1 cellular context compared by ENCODE assay signal in genomic region chr20:62138204-62138543, GRCh38.
TF ChIP-seq lines count a peak whose summit lies in the region.

No MANE protein-coding gene starts in this region.

TF ChIP-seq in WTC11, 78 proteins besides CTCF, POLR2A, EP300 and RAD21:
- no peak for TF ChIP-seq E2F1 (CRISPR knock-in tag; IDR thresholded peaks at IDR 0.05)
- no peak for TF ChIP-seq ATF3 (CRISPR knock-in tag; conservative IDR thresholded peaks at IDR 0.05)
- TF ChIP-seq ZNF532 (CRISPR knock-in tag; IDR thresholded peaks at IDR 0.05; ENCODE audit: borderline replicate concordance), result no peak
- no peak for TF ChIP-seq ZNF263 (CRISPR knock-in tag; IDR thresholded peaks at IDR 0.05; ENCODE audit: low read depth)
- no peak for TF ChIP-seq PREB (CRISPR knock-in tag; IDR thresholded peaks at IDR 0.05; ENCODE audit: borderline replicate concordance)
- no peak for TF ChIP-seq ETV6 (CRISPR knock-in tag; IDR thresholded peaks at IDR 0.05)
- TF ChIP-seq ZNF425 (CRISPR knock-in tag; conservative IDR thresholded peaks at IDR 0.05), result no peak
- no peak for TF ChIP-seq TEAD1 (CRISPR knock-in tag; IDR thresholded peaks at IDR 0.05)
- TF ChIP-seq ZNF671 (CRISPR knock-in tag; IDR thresholded peaks at IDR 0.05), result no peak
- no peak for TF ChIP-seq NFYB (CRISPR knock-in tag; conservative IDR thresholded peaks at IDR 0.05; ENCODE audit: low read depth)
- no peak for TF ChIP-seq SP1 (CRISPR knock-in tag; conservative IDR thresholded peaks at IDR 0.05)
- TF ChIP-seq USF1 (CRISPR knock-in tag; IDR thresholded peaks at IDR 0.05), result no peak
- TF ChIP-seq FOXK1 (CRISPR knock-in tag; IDR thresholded peaks at IDR 0.05), result no peak
- TF ChIP-seq CDX4 (CRISPR knock-in tag; IDR thresholded peaks at IDR 0.05; ENCODE audit: borderline replicate concordance), result no peak
- no peak for TF ChIP-seq CREB1 (CRISPR knock-in tag; IDR thresholded peaks at IDR 0.05)
